1 cellular context compared by ENCODE assay signal in the genomic region with DNA sequence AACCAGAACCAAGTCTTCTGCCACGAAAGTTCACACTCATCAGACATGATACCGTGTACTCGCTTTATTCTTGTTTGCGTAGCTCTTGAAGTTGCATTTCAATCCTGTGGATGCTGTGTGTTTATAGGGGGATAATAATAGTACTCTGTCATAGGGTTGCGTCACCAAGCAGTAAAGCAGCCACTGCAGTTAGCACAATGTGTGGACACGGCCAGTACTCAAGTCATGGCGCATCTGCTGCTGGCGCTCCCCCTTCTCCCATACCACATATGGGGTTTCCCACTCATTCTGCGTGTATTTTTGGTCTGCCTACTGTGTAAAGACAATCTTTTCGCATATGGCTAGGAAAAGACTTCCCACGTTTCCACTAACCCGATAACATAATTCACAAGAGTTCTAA.
TF ChIP-seq lines count a peak whose summit lies in the region.

No MANE protein-coding gene starts in this region.

TF ChIP-seq in GM23338, 12 proteins besides CTCF, POLR2A, EP300 and RAD21 (continued from another document):
- TF ChIP-seq ZNF462 (CRISPR knock-in tag; IDR thresholded peaks at IDR 0.05) (no peak), ZNF114 (CRISPR knock-in tag; IDR thresholded peaks at IDR 0.05) (no peak), NANOG (IDR thresholded peaks at IDR 0.05; ENCODE audit: borderline replicate concordance) (no peak), CREB1 (CRISPR knock-in tag; IDR thresholded peaks at IDR 0.05; ENCODE audit: low read depth) (no peak)
